In the genomic region with DNA sequence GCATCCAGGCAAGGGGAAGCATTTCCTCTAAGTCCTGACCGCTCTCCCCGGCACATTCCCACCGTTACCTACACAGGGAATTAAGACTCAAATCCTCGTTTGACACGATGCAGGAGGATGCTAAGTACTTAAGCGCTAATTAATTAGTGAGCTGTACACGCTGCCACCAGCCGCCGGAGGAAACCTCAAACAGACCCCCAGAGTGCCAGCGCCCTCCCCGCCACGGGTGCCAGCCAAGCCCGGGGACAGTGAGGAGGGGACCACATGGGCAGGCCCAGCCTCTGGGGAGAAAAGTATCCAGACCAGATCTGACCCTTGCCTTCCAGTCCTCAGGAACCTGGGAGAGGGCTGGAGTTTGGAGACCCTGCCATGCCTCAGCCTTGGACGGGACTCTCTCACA, we compare ENCODE assay signal across 16 cellular contexts. TPM values are rescaled to one million over a fixed set of nuclear protein-coding genes. Genes with fewer than 3 reads are reported as not detected.
DNase-seq lines count a peak whose midpoint lies in the region; ATAC-seq and TF ChIP-seq lines count a peak whose summit lies in the region.
"Had no signal": no experiment of that assay in that cellular context is flagged by ENCODE, and none has a peak within 500 bp of the region (broad histone marks: within the 10 kb centered on the region; RNA-seq: fewer than 3 reads in every experiment).

No MANE protein-coding gene starts in this region.

- intact Hi-C loops in IMR-90 (cut with micrococcal nuclease): no loop called here
- intact Hi-C loops in natural killer cell (cut with micrococcal nuclease): no loop called here

- H3K27me3 Mint-ChIP-seq in natural killer cell (ENCODE audit: low read depth in 2 of 2): peaks cover 5 to 11% of the 10 kb centered on the region in 2 donors

- no peak for TF ChIP-seq POLR2A in IMR-90 (IDR thresholded peaks at IDR 0.05; ENCODE audit: low read depth, low read length)

- H3K27me3 ChIP-seq in IMR-90 (ENCODE audit: control insufficient read depth, insufficient read depth, low read length): peaks cover 71% of the 10 kb centered on the region
- H3K27me3 ChIP-seq in WERI-Rb-1 (ENCODE audit: insufficient read depth, low read depth, severe bottlenecking): no peaks in the 10 kb centered on the region
- peaks cover 50% of the 10 kb centered on the region for H3K27me3 ChIP-seq in osteoblast (ENCODE audit: insufficient read depth, low read length)

- no peak overlapping the region for H3K23ac ChIP-seq in IMR-90 (ENCODE audit: low read depth, low read length)

- ATAC-seq in IMR-90 (ENCODE audit: low read depth) (no peak), natural killer cell (no peak)
- ATAC-seq: GM23338 had no signal

- dilution Hi-C loops in IMR-90 (cut with HindIII; ENCODE audit: low sequenced_read_pairs, unreplicated experiment): no loop called here

- no peak for TF ChIP-seq RAD21 in IMR-90 (IDR thresholded peaks at IDR 0.05; ENCODE audit: low read length)

- TF ChIP-seq CTCF in IMR-90 (conservative IDR thresholded peaks at IDR 0.05; ENCODE audit: low read depth, low read length) (no peak), WERI-Rb-1 (IDR thresholded peaks at IDR 0.05; ENCODE audit: low read depth, low read length) (no peak), osteoblast (IDR thresholded peaks at IDR 0.05; ENCODE audit: extremely low read depth, low read depth, low read length) (no peak), natural killer cell (IDR thresholded peaks at IDR 0.05) (no peak)

- H4K20me1 ChIP-seq in IMR-90 (ENCODE audit: insufficient read depth, low read length) (no peaks in the 10 kb centered on the region; the same call in 1 of the 2 replicates), osteoblast (ENCODE audit: insufficient read depth, low read length) (no peaks in the 10 kb centered on the region)

- no peak overlapping the region for H4K91ac ChIP-seq in IMR-90 (ENCODE audit: insufficient read depth, low read depth, low read length)

- H3K4me1 Mint-ChIP-seq in natural killer cell: no peaks in the 10 kb centered on the region
- H3K4me1 Mint-ChIP-seq: B cell had no signal

- 100% methylated on average over 1 of the region's 14 CpGs; no CpG with 5 or more reads in 1 of the 2 experiments for WGBS in IMR-90 (ENCODE audit: extremely low coverage in 2 of 2, insufficient read length in 1 of 2), 2 experiments

- H3K4me3 ChIP-seq in IMR-90 (ENCODE audit: insufficient read depth, low read depth, low read length) (no peak overlapping the region), WERI-Rb-1 (ENCODE audit: low read depth, low read length) (peak overlapping the region; percentile 15; the same call in 1 of the 2 replicates), osteoblast (ENCODE audit: insufficient read depth, low read length) (no peak overlapping the region)
- H3K4me3 ChIP-seq: GM23338 had no signal

- no peaks in the 10 kb centered on the region for H3K79me2 ChIP-seq in osteoblast (ENCODE audit: insufficient read depth, low read length)

- H3K79me1 ChIP-seq in IMR-90 (ENCODE audit: low read depth in 1 of 2, low read length in 2 of 2): no peaks in the 10 kb centered on the region

- H3K9me3 Mint-ChIP-seq in natural killer cell: no peaks in the 10 kb centered on the region
- H3K9me3 Mint-ChIP-seq: CD4-positive, alpha-beta T cell; GM23338; H9 had no signal

- H3K27ac ChIP-seq in IMR-90 (ENCODE audit: insufficient read depth, low read length) (no peak overlapping the region), WERI-Rb-1 (peak overlapping the region; percentile 38), osteoblast (ENCODE audit: low read depth, low read length) (no peak overlapping the region)

- H3K4me3 Mint-ChIP-seq in natural killer cell: no peak overlapping the region
- H3K4me3 Mint-ChIP-seq: B cell; CD4-positive, alpha-beta T cell; GM23338; H9 had no signal

- no peak overlapping the region for H3K18ac ChIP-seq in IMR-90 (ENCODE audit: low read depth, low read length)

- H3K27ac Mint-ChIP-seq in natural killer cell: no peak overlapping the region
- H3K27ac Mint-ChIP-seq: B cell; CD4-positive, alpha-beta T cell had no signal

- H4K8ac ChIP-seq in IMR-90 (ENCODE audit: low read depth in 2 of 2, low read length in 2 of 2): no peak overlapping the region

- H3K4me1 ChIP-seq in IMR-90 (ENCODE audit: control insufficient read depth, insufficient read depth, low read length): no peaks in the 10 kb centered on the region
- no peaks in the 10 kb centered on the region for H3K4me1 ChIP-seq in osteoblast (ENCODE audit: insufficient read depth, low read length)

- no peak overlapping the region for H2BK5ac ChIP-seq in IMR-90 (ENCODE audit: low read depth, low read length, poor library complexity, severe bottlenecking)

- peak; percentile 75 for DNase-seq in D341Med (ENCODE audit: low spot score)
- DNase-seq in IMR-90: no peak
- peak; percentile 72 for DNase-seq in WERI-Rb-1
- peak; percentile 27 for DNase-seq in osteoblast (ENCODE audit: insufficient read length, low spot score, missing footprints)
- no peak for DNase-seq in activated T-cell treated with anti-CD3 and anti-CD28 coated beads for 4 hours
- no peak for DNase-seq in natural killer cell
- DNase-seq in NOMO-1 treated with DMSO at 0.1 percent for 48 hours (lab: John Stamatoyannopoulos, UW; ENCODE audit: unreplicated experiment): no peak
- DNase-seq: C1 segment of cervical spinal cord; Calu3; CD4-positive, alpha-beta T cell; DMS153; DMS79 treated with DMSO at 0.1 percent for 48 hours; EL; H9 had no signal

- no peak overlapping the region for H2BK20ac ChIP-seq in IMR-90 (ENCODE audit: low read depth, low read length)

- no peak overlapping the region for H2AK9ac ChIP-seq in IMR-90 (replicated peaks; ENCODE audit: low read depth, low read length, poor library complexity)

- no peak overlapping the region for H2AK5ac ChIP-seq in IMR-90 (ENCODE audit: low read depth, low read length)

- H3K36me3 ChIP-seq in IMR-90 (ENCODE audit: control insufficient read depth, insufficient read depth, low read length) (no peaks in the 10 kb centered on the region), WERI-Rb-1 (no peaks in the 10 kb centered on the region), osteoblast (ENCODE audit: insufficient read depth, low read length) (no peaks in the 10 kb centered on the region)

- no peaks in the 10 kb centered on the region for H3K9me1 ChIP-seq in IMR-90 (ENCODE audit: insufficient read depth, low read length)

- no peak overlapping the region for H3K14ac ChIP-seq in IMR-90 (replicated peaks; ENCODE audit: low read depth, low read length)

- H3K56ac ChIP-seq in IMR-90 (ENCODE audit: extremely low read depth, insufficient read depth, low read length): no peak overlapping the region

- H2BK15ac ChIP-seq in IMR-90 (ENCODE audit: low read depth, low read length): no peak overlapping the region

- BruUV-seq in IMR-90 (replicated peaks; lab: Mats Ljungman, UMichigan): no TSS peak

- H3K9ac ChIP-seq in IMR-90 (ENCODE audit: low read depth, low read length): no peak overlapping the region

- H2BK120ac ChIP-seq in IMR-90 (ENCODE audit: low read depth, low read length): no peak overlapping the region

- H3K4me2 ChIP-seq in IMR-90 (ENCODE audit: low read depth, low read length) (no peak overlapping the region), osteoblast (ENCODE audit: insufficient read depth, low read length) (no peak overlapping the region)

- peak overlapping the region; percentile 7 for H2AFZ ChIP-seq in IMR-90 (replicated peaks; ENCODE audit: low read length, poor library complexity)
- H2AFZ ChIP-seq in osteoblast (ENCODE audit: low read length): no peak overlapping the region
- H2AFZ ChIP-seq: GM23338 had no signal

- no peak overlapping the region for H4K5ac ChIP-seq in IMR-90 (ENCODE audit: low read depth, low read length)

- H3K36me3 Mint-ChIP-seq in natural killer cell: no peaks in the 10 kb centered on the region

- in situ Hi-C loops in IMR-90 (cut with MboI; ENCODE audit: low sequenced_read_pairs): no loop called here

- POLR2A ChIA-PET in IMR-90 (lab: Charles Lee; ENCODE audit: unreplicated experiment): no interaction called here

- H3K9me3 ChIP-seq in IMR-90 (ENCODE audit: control insufficient read depth, insufficient read depth, low read length) (no peaks in the 10 kb centered on the region), WERI-Rb-1 (ENCODE audit: severe bottlenecking) (no peaks in the 10 kb centered on the region), osteoblast (ENCODE audit: low read depth, low read length) (no peaks in the 10 kb centered on the region)

- no peak overlapping the region for H3K4ac ChIP-seq in IMR-90 (ENCODE audit: low read depth, low read length)

- CTCF ChIA-PET in IMR-90 (lab: Yijun Ruan, JAX): no interaction called here

TF ChIP-seq in IMR-90, 13 proteins besides CTCF, POLR2A, EP300 and RAD21:
- TF ChIP-seq RFX5 (IDR thresholded peaks at IDR 0.05; ENCODE audit: low read depth, low read length) (no peak), CEBPB (IDR thresholded peaks at IDR 0.05; ENCODE audit: low read depth, low read length) (no peak), MAZ (IDR thresholded peaks at IDR 0.05; ENCODE audit: borderline replicate concordance, low read depth, low read length) (no peak), NFE2L2 (IDR thresholded peaks at IDR 0.05; ENCODE audit: low read depth, low read length) (no peak), CHD1 (IDR thresholded peaks at IDR 0.05; ENCODE audit: low read depth, low read length) (no peak)
- TF ChIP-seq, protein P1, sequence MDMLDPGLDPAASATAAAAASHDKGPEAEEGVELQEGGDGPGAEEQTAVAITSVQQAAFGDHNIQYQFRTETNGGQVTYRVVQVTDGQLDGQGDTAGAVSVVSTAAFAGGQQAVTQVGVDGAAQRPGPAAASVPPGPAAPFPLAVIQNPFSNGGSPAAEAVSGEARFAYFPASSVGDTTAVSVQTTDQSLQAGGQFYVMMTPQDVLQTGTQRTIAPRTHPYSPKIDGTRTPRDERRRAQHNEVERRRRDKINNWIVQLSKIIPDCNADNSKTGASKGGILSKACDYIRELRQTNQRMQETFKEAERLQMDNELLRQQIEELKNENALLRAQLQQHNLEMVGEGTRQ (IDR thresholded peaks at IDR 0.05; ENCODE audit: low read depth, low read length): no peak
- TF ChIP-seq, protein P2, sequence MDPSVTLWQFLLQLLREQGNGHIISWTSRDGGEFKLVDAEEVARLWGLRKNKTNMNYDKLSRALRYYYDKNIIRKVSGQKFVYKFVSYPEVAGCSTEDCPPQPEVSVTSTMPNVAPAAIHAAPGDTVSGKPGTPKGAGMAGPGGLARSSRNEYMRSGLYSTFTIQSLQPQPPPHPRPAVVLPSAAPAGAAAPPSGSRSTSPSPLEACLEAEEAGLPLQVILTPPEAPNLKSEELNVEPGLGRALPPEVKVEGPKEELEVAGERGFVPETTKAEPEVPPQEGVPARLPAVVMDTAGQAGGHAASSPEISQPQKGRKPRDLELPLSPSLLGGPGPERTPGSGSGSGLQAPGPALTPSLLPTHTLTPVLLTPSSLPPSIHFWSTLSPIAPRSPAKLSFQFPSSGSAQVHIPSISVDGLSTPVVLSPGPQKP (IDR thresholded peaks at IDR 0.05; ENCODE audit: borderline replicate concordance, low read depth, low read length): no peak

RNA-seq across cellular contexts. Expression of a gene that starts 17.4 kb away (rescaled TPM):
- total RNA-seq in IMR-90 (2012; rRNA removed): under 0.01 and 0.18 TPM in 2 replicates
- polyA plus RNA-seq in IMR-90 (2012; rRNA removed): 0.23 and 0.24 TPM in 2 replicates
- 0.30 and 0.44 TPM in 2 replicates for polyA plus RNA-seq in IMR-90 (2012; cell fraction: cytosol; rRNA removed)
- polyA plus RNA-seq in IMR-90 (2012; cell fraction: nucleus; rRNA removed; ENCODE audit: low replicate concordance): 0.78 and 0.86 TPM in 2 replicates
- total RNA-seq in osteoblast: 0.36 and 0.59 TPM in 2 replicates
- total RNA-seq in natural killer cell: 10 to 100 TPM; 55.9 to 83.0 (median 70.6) TPM

Comparison
In these comparisons a context has a peak if more than half of its experiments do, and no peak if none do; other contexts are left out.
1. DNase-seq: peak in D341Med (single experiment), WERI-Rb-1 (single experiment) and osteoblast (single experiment); none in IMR-90 (single experiment), activated T-cell treated with anti-CD3 and anti-CD28 coated beads for 4 hours (single experiment), natural killer cell (single experiment) and NOMO-1 treated with DMSO at 0.1 percent for 48 hours (single experiment).
2. RNA of a gene that starts 17.4 kb away (total RNA-seq): 55.9 to 83.0 TPM in natural killer cell; 0.36 to 0.59 TPM in osteoblast and under 0.01 to 0.18 TPM in IMR-90; every median in the first group is over 10 times any median in the second.